Comparison of ENCODE assay signal across 23 cellular contexts in the genomic region with DNA sequence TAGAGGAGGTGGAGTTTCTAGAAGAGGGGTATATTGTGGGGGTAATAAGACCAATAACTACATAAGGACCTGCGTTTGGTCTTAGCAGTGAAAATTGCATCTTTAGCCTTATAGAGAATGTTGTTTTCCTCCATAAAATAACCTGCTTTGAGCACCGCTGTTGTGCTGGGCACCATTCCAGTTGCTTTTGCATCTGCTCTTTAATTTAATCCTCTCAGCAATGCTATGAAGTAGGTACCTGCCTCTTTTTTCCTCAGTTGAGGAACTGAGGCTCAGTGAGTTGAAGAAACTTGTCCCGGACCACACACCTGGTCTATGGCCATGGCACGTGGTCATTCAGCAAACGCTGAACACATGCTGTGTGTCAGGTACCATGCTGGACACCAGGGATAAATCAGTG.
DNase-seq lines count a peak whose midpoint lies in the region; TF ChIP-seq lines count a peak whose summit lies in the region.
"Had no signal": no experiment of that assay in that cellular context is flagged by ENCODE, and none has a peak within 500 bp of the region (broad histone marks: within the 10 kb centered on the region; RNA-seq: fewer than 3 reads in every experiment).

No MANE protein-coding gene starts in this region.

- no peak overlapping the region for H2AFZ ChIP-seq in Karpas-422 (ENCODE audit: low read length)
- H2AFZ ChIP-seq: GM23248 had no signal

- H3K9me3 Mint-ChIP-seq in activated CD4-positive, alpha-beta T cell treated with anti-CD3 and anti-CD28 coated beads, Interleukin-2, amount 10 ng/mL, durations not matched to agents 24 days and 14 days: no peaks in the 10 kb centered on the region
- H3K9me3 Mint-ChIP-seq in brain (no peaks in the 10 kb centered on the region), CD14-positive monocyte (peaks cover 0 to 1% (median 0%) of the 10 kb centered on the region in 7 donors)

- H3K27me3 ChIP-seq in Karpas-422 (ENCODE audit: low read length) (no peaks in the 10 kb centered on the region), thyroid gland (no peaks in the 10 kb centered on the region), suprapubic skin (no peaks in the 10 kb centered on the region)
- H3K27me3 ChIP-seq: BE2C, MG63 had no signal

- 0 out of 2 replicates have a peak overlapping the region, but pooled peaks have one; percentile 48 for H3K27ac ChIP-seq in Karpas-422 (ENCODE audit: low read length)
- peak overlapping the region in 1 of 3 donors; percentile 15 for H3K27ac ChIP-seq in thyroid gland
- no peak overlapping the region for H3K27ac ChIP-seq in suprapubic skin
- H3K27ac ChIP-seq: GM23248 had no signal

- TF ChIP-seq POLR2A in thyroid gland (IDR thresholded peaks at IDR 0.05) (no peak), suprapubic skin (IDR thresholded peaks at IDR 0.05) (no peak)

- no peak overlapping the region for H3K4me3 Mint-ChIP-seq in activated CD4-positive, alpha-beta T cell treated with anti-CD3 and anti-CD28 coated beads, Interleukin-2, amount 10 ng/mL, durations not matched to agents 24 days and 14 days
- H3K4me3 Mint-ChIP-seq in brain: no peak overlapping the region
- H3K4me3 Mint-ChIP-seq in CD14-positive monocyte: no peak overlapping the region

- H3K9ac ChIP-seq in Karpas-422 (ENCODE audit: low read length): no peak overlapping the region
- H3K9ac ChIP-seq: GM23248, SK-N-SH had no signal

- no peaks in the 10 kb centered on the region for H3K9me3 ChIP-seq in Karpas-422 (ENCODE audit: low read length)
- no peaks in the 10 kb centered on the region for H3K9me3 ChIP-seq in thyroid gland
- no peaks in the 10 kb centered on the region for H3K9me3 ChIP-seq in suprapubic skin
- H3K9me3 ChIP-seq: BE2C, MG63, SK-N-SH had no signal

- H3K36me3 ChIP-seq in Karpas-422 (ENCODE audit: insufficient read depth, low read length) (no peaks in the 10 kb centered on the region), thyroid gland (no peaks in the 10 kb centered on the region), suprapubic skin (no peaks in the 10 kb centered on the region)
- H3K36me3 ChIP-seq: BE2C, MG63 had no signal

- intact Hi-C loops in activated CD4-positive, alpha-beta T cell treated with anti-CD3 and anti-CD28 coated beads, Interleukin-2, amount 10 ng/mL, durations not matched to agents 24 days and 14 days (cut with micrococcal nuclease): no loop called here
- intact Hi-C loops in thyroid gland (cut with DNase I) (loop anchor here (10.0 kb wide), 1 partner anchor 230 kb away; no protein-coding TSS in a partner anchor), CD14-positive monocyte (cut with micrococcal nuclease) (no loop called here)

- TF ChIP-seq CTCF in brain (conservative IDR thresholded peaks at IDR 0.05): no peak
- TF ChIP-seq CTCF in thyroid gland (IDR thresholded peaks at IDR 0.05): no peak
- no peak for TF ChIP-seq CTCF in suprapubic skin (IDR thresholded peaks at IDR 0.05)
- no peak for TF ChIP-seq CTCF in CD14-positive monocyte (IDR thresholded peaks at IDR 0.05)

- H3K36me3 Mint-ChIP-seq in activated CD4-positive, alpha-beta T cell treated with anti-CD3 and anti-CD28 coated beads, Interleukin-2, amount 10 ng/mL, durations not matched to agents 24 days and 14 days (ENCODE audit: low read depth): no peaks in the 10 kb centered on the region
- peaks cover 8% of the 10 kb centered on the region for H3K36me3 Mint-ChIP-seq in brain
- H3K36me3 Mint-ChIP-seq in CD14-positive monocyte: no peaks in the 10 kb centered on the region

- TF ChIP-seq EP300 in suprapubic skin (IDR thresholded peaks at IDR 0.05): no peak

- no peaks in the 10 kb centered on the region for H3K27me3 Mint-ChIP-seq in activated CD4-positive, alpha-beta T cell treated with anti-CD3 and anti-CD28 coated beads, Interleukin-2, amount 10 ng/mL, durations not matched to agents 24 days and 14 days
- peaks cover 6% of the 10 kb centered on the region for H3K27me3 Mint-ChIP-seq in brain
- peaks cover 0 to 2% (median 1%) of the 10 kb centered on the region in 3 donors for H3K27me3 Mint-ChIP-seq in CD14-positive monocyte (ENCODE audit: low read depth in 3 of 3)

- H3K4me1 ChIP-seq in Karpas-422 (ENCODE audit: low read length) (peaks cover 55% of the 10 kb centered on the region), thyroid gland (peaks cover 47 to 60% of the 10 kb centered on the region in 2 donors), suprapubic skin (peaks cover 2% of the 10 kb centered on the region)

- 29% methylated on average over 5 of the region's 5 CpGs for WGBS in thyroid gland, 2 donors
- WGBS in suprapubic skin: 85% methylated on average over 5 of the region's 5 CpGs

- H3K4me1 Mint-ChIP-seq in activated CD4-positive, alpha-beta T cell treated with anti-CD3 and anti-CD28 coated beads, Interleukin-2, amount 10 ng/mL, durations not matched to agents 24 days and 14 days: peaks cover 15% of the 10 kb centered on the region
- peaks cover 56% of the 10 kb centered on the region for H3K4me1 Mint-ChIP-seq in brain
- H3K4me1 Mint-ChIP-seq in CD14-positive monocyte: peaks cover 30% of the 10 kb centered on the region

- H3K79me2 ChIP-seq in Karpas-422 (ENCODE audit: low read length): peaks cover 91% of the 10 kb centered on the region

- H3K4me2 ChIP-seq in Karpas-422 (ENCODE audit: low read depth, low read length, poor library complexity, severe bottlenecking): no peak overlapping the region
- H3K4me2 ChIP-seq: SK-N-SH had no signal

- no peak overlapping the region for H3K4me3 ChIP-seq in Karpas-422 (ENCODE audit: low read length)
- H3K4me3 ChIP-seq in thyroid gland (replicated peaks in 1 of 3): no peak overlapping the region
- H3K4me3 ChIP-seq in suprapubic skin: no peak overlapping the region
- H3K4me3 ChIP-seq: GM23248, K562, MG63 had no signal

- no peaks in the 10 kb centered on the region for H3K9me2 ChIP-seq in Karpas-422 (replicated peaks; ENCODE audit: insufficient read depth, low read length)
- H3K9me2 ChIP-seq: SK-N-SH had no signal

- no peaks in the 10 kb centered on the region for H4K20me1 ChIP-seq in Karpas-422 (ENCODE audit: insufficient read depth, low read depth, low read length)

- H3K27ac Mint-ChIP-seq in activated CD4-positive, alpha-beta T cell treated with anti-CD3 and anti-CD28 coated beads, Interleukin-2, amount 10 ng/mL, durations not matched to agents 24 days and 14 days: peak overlapping the region; percentile 1
- peak overlapping the region in 4 of 5 experiments; percentile 40 to 78 (median 73) for H3K27ac Mint-ChIP-seq in brain
- no peak overlapping the region for H3K27ac Mint-ChIP-seq in CD14-positive monocyte

- DNase-seq in activated CD4-positive, alpha-beta T cell treated with anti-CD3 and anti-CD28 coated beads, Interleukin-2, amount 10 ng/mL, durations not matched to agents 24 days and 14 days: no peak
- no peak for DNase-seq in activated CD4-positive, alpha-beta T cell treated with anti-CD3 and anti-CD28 coated beads, Interleukin-2, amount 50 U/mL, for 1 hour
- no peak for DNase-seq in Karpas-422
- DNase-seq in thyroid gland: peak; percentile 61 to 64
- DNase-seq in suprapubic skin (ENCODE audit: low spot score in 2 of 2): no peak
- DNase-seq in CD14-positive monocyte (ENCODE audit: low spot score): no peak
- DNase-seq: 8988T, ACHN, BE2C, DMS153, GM23248, H7, MG63, NCI-H1105 treated with DMSO at 0.1 percent for 48 hours, NCI-H146, NCI-H2029 treated with DMSO at 0.1 percent for 48 hours, NCI-H446 treated with DMSO at 0.1 percent for 48 hours, NCI-H526, OCI-M1, SIG-M5, SK-N-SH had no signal

Comparison
In these comparisons a context has a peak if more than half of its experiments do, and no peak if none do; other contexts are left out.
1. DNase-seq: peak in thyroid gland (2 of 2); none in activated CD4-positive, alpha-beta T cell treated with anti-CD3 and anti-CD28 coated beads, Interleukin-2, amount 10 ng/mL, durations not matched to agents 24 days and 14 days (single experiment), activated CD4-positive, alpha-beta T cell treated with anti-CD3 and anti-CD28 coated beads, Interleukin-2, amount 50 U/mL, for 1 hour (single experiment), Karpas-422 (single experiment), suprapubic skin (0 of 2) and CD14-positive monocyte (single experiment).
2. H3K27ac Mint-ChIP-seq: peak in activated CD4-positive, alpha-beta T cell treated with anti-CD3 and anti-CD28 coated beads, Interleukin-2, amount 10 ng/mL, durations not matched to agents 24 days and 14 days (single experiment) and brain (4 of 5); none in CD14-positive monocyte (0 of 7).